ENCODE assay signal across 12 cellular contexts in genomic region chr14:102579696-102580551, GRCh38. TPM values are rescaled to one million over a fixed set of nuclear protein-coding genes. Genes with fewer than 3 reads are reported as not detected.
DNase-seq lines count a peak whose midpoint lies in the region; ATAC-seq and TF ChIP-seq lines count a peak whose summit lies in the region.
"Had no signal": no experiment of that assay in that cellular context is flagged by ENCODE, and none has a peak within 500 bp of the region (broad histone marks: within the 10 kb centered on the region; RNA-seq: fewer than 3 reads in every experiment).

No MANE protein-coding gene starts in this region.

- H3K9me3 Mint-ChIP-seq in activated naive CD8-positive, alpha-beta T cell treated with anti-CD3 and anti-CD28 coated beads, Interleukin-2, amount 50 U/mL, for 24 hours, result no peaks in the 10 kb centered on the region
- H3K9me3 Mint-ChIP-seq in activated naive CD8-positive, alpha-beta T cell treated with anti-CD3 and anti-CD28 coated beads for 36 hours, result no peaks in the 10 kb centered on the region

- WGBS in hepatocyte (ENCODE audit: low lambda C conversion rate, missing lambda C conversion rate), result 69% methylated on average over 19 of the region's 19 CpGs

- H3K4me3 ChIP-seq in astrocyte of the spinal cord (ENCODE audit: low read depth, low read length), result no peak overlapping the region
- no peak overlapping the region for H3K4me3 ChIP-seq in hepatocyte

- no peak for DNase-seq in activated naive CD8-positive, alpha-beta T cell treated with anti-CD3 and anti-CD28 coated beads, Interleukin-2, amount 50 U/mL, for 24 hours
- DNase-seq in activated naive CD8-positive, alpha-beta T cell treated with anti-CD3 and anti-CD28 coated beads for 36 hours, result no peak
- DNase-seq in astrocyte of the spinal cord (ENCODE audit: low read depth, low spot score) (peak; percentile 40), hepatocyte (ENCODE audit: low spot score) (peak; percentile 39), GM10266 (ENCODE audit: extremely low spot score) (no peak), NCI-H1048 (lab: John Stamatoyannopoulos, UW) (no peak), occipital lobe (lab: John Stamatoyannopoulos, UW) (no peak)
- no peak for DNase-seq in stimulated activated naive CD8-positive, alpha-beta T cell treated with anti-CD3 and anti-CD28 coated beads, Interleukin-15, Interleukin-2, amounts not matched to agents 100 U/mL and 50 U/mL, for 24 hours
- DNase-seq: GOT3, NCI-H2029, retina had no signal

- H3K27me3 Mint-ChIP-seq in activated naive CD8-positive, alpha-beta T cell treated with anti-CD3 and anti-CD28 coated beads, Interleukin-2, amount 50 U/mL, for 24 hours, result no peaks in the 10 kb centered on the region
- peaks cover 3% of the 10 kb centered on the region for H3K27me3 Mint-ChIP-seq in activated naive CD8-positive, alpha-beta T cell treated with anti-CD3 and anti-CD28 coated beads for 36 hours
- H3K27me3 Mint-ChIP-seq: B cell had no signal

- no peaks in the 10 kb centered on the region for H3K9me3 ChIP-seq in hepatocyte (ENCODE audit: low read depth)

- H3K4me2 ChIP-seq in hepatocyte, result peak overlapping the region; percentile 39

- no peaks in the 10 kb centered on the region for H3K4me1 Mint-ChIP-seq in activated naive CD8-positive, alpha-beta T cell treated with anti-CD3 and anti-CD28 coated beads, Interleukin-2, amount 50 U/mL, for 24 hours
- no peaks in the 10 kb centered on the region for H3K4me1 Mint-ChIP-seq in activated naive CD8-positive, alpha-beta T cell treated with anti-CD3 and anti-CD28 coated beads for 36 hours

- in situ Hi-C loops in astrocyte of the spinal cord (cut with HindIII; ENCODE audit: low sequenced_read_pairs), result no loop called here

- no peak for ATAC-seq in activated naive CD8-positive, alpha-beta T cell treated with anti-CD3 and anti-CD28 coated beads, Interleukin-2, amount 50 U/mL, for 24 hours
- ATAC-seq in stimulated activated naive CD8-positive, alpha-beta T cell treated with anti-CD3 and anti-CD28 coated beads, Interleukin-15, Interleukin-2, amounts not matched to agents 100 U/mL and 50 U/mL, for 24 hours, result no peak

- no peaks in the 10 kb centered on the region for H3K27me3 ChIP-seq in hepatocyte

- no peaks in the 10 kb centered on the region for H3K9me2 ChIP-seq in hepatocyte (replicated peaks; ENCODE audit: insufficient read depth)

- H4K20me1 ChIP-seq in hepatocyte (ENCODE audit: insufficient read depth, poor library complexity, severe bottlenecking), result no peaks in the 10 kb centered on the region

- peak overlapping the region; percentile 26 for H3K27ac Mint-ChIP-seq in activated naive CD8-positive, alpha-beta T cell treated with anti-CD3 and anti-CD28 coated beads, Interleukin-2, amount 50 U/mL, for 24 hours
- no peak overlapping the region for H3K27ac Mint-ChIP-seq in activated naive CD8-positive, alpha-beta T cell treated with anti-CD3 and anti-CD28 coated beads for 36 hours
- H3K27ac Mint-ChIP-seq: B cell had no signal

- no peaks in the 10 kb centered on the region for H3K36me3 ChIP-seq in hepatocyte (replicated peaks; ENCODE audit: insufficient read depth, low read depth)

- peak overlapping the region; percentile 69 for H3K27ac ChIP-seq in hepatocyte

- H2AFZ ChIP-seq in hepatocyte, result no peak overlapping the region

- H3K4me3 Mint-ChIP-seq in activated naive CD8-positive, alpha-beta T cell treated with anti-CD3 and anti-CD28 coated beads, Interleukin-2, amount 50 U/mL, for 24 hours, result no peak overlapping the region
- no peak overlapping the region for H3K4me3 Mint-ChIP-seq in activated naive CD8-positive, alpha-beta T cell treated with anti-CD3 and anti-CD28 coated beads for 36 hours
- H3K4me3 Mint-ChIP-seq: B cell had no signal

- peaks cover 17% of the 10 kb centered on the region for H3K4me1 ChIP-seq in hepatocyte (ENCODE audit: insufficient read depth)

- TF ChIP-seq CTCF in astrocyte of the spinal cord (IDR thresholded peaks at IDR 0.05; ENCODE audit: low read depth, low read length) (no peak), hepatocyte (IDR thresholded peaks at IDR 0.05; ENCODE audit: poor library complexity) (no peak), GM10266 (IDR thresholded peaks at IDR 0.05; ENCODE audit: control insufficient read depth, insufficient read depth, low read depth, missing control alignments) (no peak)

- no peaks in the 10 kb centered on the region for H3K79me2 ChIP-seq in hepatocyte

- H3K36me3 Mint-ChIP-seq in activated naive CD8-positive, alpha-beta T cell treated with anti-CD3 and anti-CD28 coated beads, Interleukin-2, amount 50 U/mL, for 24 hours (ENCODE audit: low read depth), result no peaks in the 10 kb centered on the region
- no peaks in the 10 kb centered on the region for H3K36me3 Mint-ChIP-seq in activated naive CD8-positive, alpha-beta T cell treated with anti-CD3 and anti-CD28 coated beads for 36 hours

RNA-seq across cellular contexts. Expression of gene RCOR1, which starts 12.5 kb away (rescaled TPM):
- total RNA-seq in activated naive CD8-positive, alpha-beta T cell treated with anti-CD3 and anti-CD28 coated beads for 36 hours, result 10 to 100 TPM; 14.7 to 16.2 TPM
- total RNA-seq in hepatocyte, result 27.0 and 30.2 TPM in 2 replicates
- polyA plus RNA-seq in hepatocyte, result 9.9 and 12.2 TPM in 2 replicates
- 13.1 TPM for total RNA-seq in occipital lobe

Comparison
In these comparisons a context has a peak if more than half of its experiments do, and no peak if none do; other contexts are left out.
1. DNase-seq: peak in astrocyte of the spinal cord (single experiment) and hepatocyte (single experiment); none in activated naive CD8-positive, alpha-beta T cell treated with anti-CD3 and anti-CD28 coated beads, Interleukin-2, amount 50 U/mL, for 24 hours (single experiment), activated naive CD8-positive, alpha-beta T cell treated with anti-CD3 and anti-CD28 coated beads for 36 hours (single experiment), GM10266 (single experiment), NCI-H1048 (single experiment), stimulated activated naive CD8-positive, alpha-beta T cell treated with anti-CD3 and anti-CD28 coated beads, Interleukin-15, Interleukin-2, amounts not matched to agents 100 U/mL and 50 U/mL, for 24 hours (single experiment) and occipital lobe (single experiment).